8 cellular contexts compared by ENCODE assay signal in genomic region chr1:24643362-24644346, GRCh38. TPM values are rescaled to one million over a fixed set of nuclear protein-coding genes. Genes with fewer than 3 reads are reported as not detected.
A peak's percentile ranks its signal among the peaks of the same experiment; 100 is the strongest.
DNase-seq lines count a peak whose midpoint lies in the region; ATAC-seq, FAIRE-seq and TF ChIP-seq lines count a peak whose summit lies in the region.

No MANE protein-coding gene starts in this region.

- POLR2A ChIA-PET in RWPE1 (lab: Yijun Ruan, JAX; ENCODE audit: low non-redundant PET), result no interaction called here

- no peak for FAIRE-seq in kidney (lab: Jason Lieb, UNC)

- no peaks in the 10 kb centered on the region for H3K27me3 ChIP-seq in brain microvascular endothelial cell (replicated peaks)

- TF ChIP-seq CTCF in RWPE1 (conservative IDR thresholded peaks at IDR 0.05; ENCODE audit: low read depth), result no peak
- TF ChIP-seq CTCF in brain microvascular endothelial cell (IDR thresholded peaks at IDR 0.05; ENCODE audit: low read depth, low read length, missing control alignments), result no peak
- no peak for TF ChIP-seq CTCF in kidney (IDR thresholded peaks at IDR 0.05; ENCODE audit: borderline replicate concordance, extremely low read depth, insufficient read depth)

- peak overlapping the region; percentile 84 to 91 for H3K9ac ChIP-seq in kidney (ENCODE audit: low read length in 2 of 2)

- intact Hi-C loops in kidney (cut with DNase I), result no loop called here

- H3K4me3 ChIP-seq in brain microvascular endothelial cell (ENCODE audit: low read depth, low read length) (peak overlapping the region; percentile 94), kidney (ENCODE audit: low read length in 2 of 2) (peak overlapping the region; percentile 83)

- peak; percentile 53 for DNase-seq in AG08396 (ENCODE audit: low spot score)
- peak; percentile 10 for DNase-seq in RWPE1 (ENCODE audit: low spot score)
- DNase-seq in brain microvascular endothelial cell, result no peak
- DNase-seq in kidney, result peak; percentile 88
- peak in 2 of 3 experiments; percentile 36 to 53 for DNase-seq in stimulated activated CD4-positive, alpha-beta T cell treated with anti-CD3 and anti-CD28 coated beads, TNF-alpha, amount 100 ng/mL, for 24 hours (ENCODE audit: low read depth in 3 of 3)
- no peak for DNase-seq in NCI-H1694 (lab: John Stamatoyannopoulos, UW)

- H3K36me3 ChIP-seq in brain microvascular endothelial cell (replicated peaks), result peaks cover 28% of the 10 kb centered on the region
- H3K36me3 ChIP-seq in kidney (ENCODE audit: control insufficient read depth in 1 of 2, insufficient read depth in 2 of 2, low read length in 2 of 2), result peaks cover 13 to 19% of the 10 kb centered on the region in 2 donors

- ATAC-seq in GM18499 (IDR thresholded peaks at IDR 0.05; ENCODE audit: insufficient read depth, unreplicated experiment) (peak; percentile 8), HG02981 (IDR thresholded peaks at IDR 0.05; ENCODE audit: unreplicated experiment) (peak; percentile 10)

- H3K27ac ChIP-seq in RWPE1 (peak overlapping the region; percentile 98), brain microvascular endothelial cell (peak overlapping the region; percentile 83), kidney (ENCODE audit: low read depth in 2 of 2, low read length in 2 of 2) (peak overlapping the region; percentile 87)

- CTCF ChIA-PET in RWPE1 (lab: Yijun Ruan, JAX), result no interaction called here

- peaks cover 16 to 17% of the 10 kb centered on the region in 2 donors for H3K4me1 ChIP-seq in kidney (ENCODE audit: control insufficient read depth in 1 of 2, insufficient read depth in 1 of 2, low read depth in 1 of 2, low read length in 2 of 2)

- in situ Hi-C loops in brain microvascular endothelial cell (cut with HindIII; ENCODE audit: low pct_ligation_motif_present, low sequenced_read_pairs), result no loop called here

- H3K9me3 ChIP-seq in kidney (ENCODE audit: control insufficient read depth in 1 of 2, low read length in 2 of 2), result no peaks in the 10 kb centered on the region

RNA-seq across cellular contexts. Expression of gene SRRM1, which starts 0.6 kb away (rescaled TPM):
- 123 TPM for total RNA-seq in kidney
- 21.1 TPM for polyA plus RNA-seq in kidney (ENCODE audit: insufficient read depth, low read depth, low replicate concordance)

Comparison
In these comparisons a context has a peak if more than half of its experiments do, and no peak if none do; other contexts are left out.
1. DNase-seq: peak in AG08396 (single experiment), RWPE1 (single experiment), kidney (single experiment) and stimulated activated CD4-positive, alpha-beta T cell treated with anti-CD3 and anti-CD28 coated beads, TNF-alpha, amount 100 ng/mL, for 24 hours (2 of 3); none in brain microvascular endothelial cell (single experiment) and NCI-H1694 (single experiment).
2. Peak in every context shown above with its lines, with median percentiles within 50 percentile points of each other: H3K27ac ChIP-seq.